In genomic region chr14:90382491-90383125, GRCh38 we compare ENCODE assay signal across 8 cellular contexts. TPM values are rescaled to one million over a fixed set of nuclear protein-coding genes. Genes with fewer than 3 reads are reported as not detected.
DNase-seq lines count a peak whose midpoint lies in the region; ATAC-seq lines count a peak whose summit lies in the region.

No MANE protein-coding gene starts in this region.

- no peak overlapping the region for H3K27ac Mint-ChIP-seq in naive thymus-derived CD8-positive, alpha-beta T cell
- no peak overlapping the region for H3K27ac Mint-ChIP-seq in stimulated activated naive CD8-positive, alpha-beta T cell treated with anti-CD3 and anti-CD28 coated beads, Interleukin-15, amount 100 ng/mL, for 72 hours

- H3K4me3 Mint-ChIP-seq in naive thymus-derived CD8-positive, alpha-beta T cell = no peak overlapping the region
- H3K4me3 Mint-ChIP-seq in stimulated activated naive CD8-positive, alpha-beta T cell treated with anti-CD3 and anti-CD28 coated beads, Interleukin-15, amount 100 ng/mL, for 72 hours = no peak overlapping the region

- peak; percentile 10 for ATAC-seq in HG02973 (IDR thresholded peaks at IDR 0.05; ENCODE audit: unreplicated experiment)
- ATAC-seq in naive thymus-derived CD8-positive, alpha-beta T cell = peak; percentile 25 to 39
- peak; percentile 33 for ATAC-seq in stimulated activated naive CD8-positive, alpha-beta T cell treated with anti-CD3 and anti-CD28 coated beads, Interleukin-15, amount 100 ng/mL, for 72 hours

- H3K9me3 Mint-ChIP-seq in naive thymus-derived CD8-positive, alpha-beta T cell = no peaks in the 10 kb centered on the region
- no peaks in the 10 kb centered on the region for H3K9me3 Mint-ChIP-seq in stimulated activated naive CD8-positive, alpha-beta T cell treated with anti-CD3 and anti-CD28 coated beads, Interleukin-15, amount 100 ng/mL, for 72 hours

- DNase-seq in DMS53 (lab: John Stamatoyannopoulos, UW) (peak; percentile 78), DMS53 treated with DMSO at 0.1 percent for 48 hours (lab: John Stamatoyannopoulos, UW; ENCODE audit: unreplicated experiment) (no peak), NCI-H510A (lab: John Stamatoyannopoulos, UW) (peak; percentile 49), fibroblast of peridontal ligament (ENCODE audit: extremely low read depth) (peak; percentile 86)
- peak; percentile 79 for DNase-seq in activated T-cell treated with anti-CD3 and anti-CD28 coated beads, Interleukin-2, amount 50 U/mL, for 1 hour
- peak in 9 of 10 donors; percentile 50 to 88 (median 67) for DNase-seq in naive thymus-derived CD8-positive, alpha-beta T cell
- DNase-seq in stimulated activated naive CD8-positive, alpha-beta T cell treated with anti-CD3 and anti-CD28 coated beads, Interleukin-15, amount 100 ng/mL, for 72 hours = peak in 1 of 2 donors; percentile 76

- H3K27me3 Mint-ChIP-seq in naive thymus-derived CD8-positive, alpha-beta T cell = no peaks in the 10 kb centered on the region
- H3K27me3 Mint-ChIP-seq in stimulated activated naive CD8-positive, alpha-beta T cell treated with anti-CD3 and anti-CD28 coated beads, Interleukin-15, amount 100 ng/mL, for 72 hours = no peaks in the 10 kb centered on the region

- H3K36me3 Mint-ChIP-seq in naive thymus-derived CD8-positive, alpha-beta T cell = no peaks in the 10 kb centered on the region

- peaks cover 0 to 29% (median 19%) of the 10 kb centered on the region in 4 donors for H3K4me1 Mint-ChIP-seq in naive thymus-derived CD8-positive, alpha-beta T cell
- peaks cover 5% of the 10 kb centered on the region for H3K4me1 Mint-ChIP-seq in stimulated activated naive CD8-positive, alpha-beta T cell treated with anti-CD3 and anti-CD28 coated beads, Interleukin-15, amount 100 ng/mL, for 72 hours

- POLR2A ChIA-PET in naive thymus-derived CD8-positive, alpha-beta T cell (lab: Charles Lee) = interaction anchor here (0.7 to 12.6 kb wide), 13 partner anchors 9 to 1485 kb away, joined by 3 to 689 read pairs (median 5); partner anchors contain the start of genes CALM1, NRDE2, PPP4R3A and PSMC1

RNA-seq across cellular contexts. Expression of gene CALM1, which starts 14.2 kb away (rescaled TPM):
- 100 to 1,000 TPM; 735 to 757 TPM for total RNA-seq in naive thymus-derived CD8-positive, alpha-beta T cell
- 1,000 to 10,000 TPM; 1,900 to 2,853 (median 2,404) TPM for polyA plus RNA-seq in naive thymus-derived CD8-positive, alpha-beta T cell

RNA-seq across cellular contexts. Expression of gene NRDE2, which starts 50.9 kb away (rescaled TPM):
- 10 to 100 TPM; 29.6 to 36.8 TPM for total RNA-seq in naive thymus-derived CD8-positive, alpha-beta T cell
- polyA plus RNA-seq in naive thymus-derived CD8-positive, alpha-beta T cell = 10 to 100 TPM in 1 of 3 donors, 1 to 10 TPM in 2; 5.5 to 10.2 (median 8.4) TPM
